In the genomic region with DNA sequence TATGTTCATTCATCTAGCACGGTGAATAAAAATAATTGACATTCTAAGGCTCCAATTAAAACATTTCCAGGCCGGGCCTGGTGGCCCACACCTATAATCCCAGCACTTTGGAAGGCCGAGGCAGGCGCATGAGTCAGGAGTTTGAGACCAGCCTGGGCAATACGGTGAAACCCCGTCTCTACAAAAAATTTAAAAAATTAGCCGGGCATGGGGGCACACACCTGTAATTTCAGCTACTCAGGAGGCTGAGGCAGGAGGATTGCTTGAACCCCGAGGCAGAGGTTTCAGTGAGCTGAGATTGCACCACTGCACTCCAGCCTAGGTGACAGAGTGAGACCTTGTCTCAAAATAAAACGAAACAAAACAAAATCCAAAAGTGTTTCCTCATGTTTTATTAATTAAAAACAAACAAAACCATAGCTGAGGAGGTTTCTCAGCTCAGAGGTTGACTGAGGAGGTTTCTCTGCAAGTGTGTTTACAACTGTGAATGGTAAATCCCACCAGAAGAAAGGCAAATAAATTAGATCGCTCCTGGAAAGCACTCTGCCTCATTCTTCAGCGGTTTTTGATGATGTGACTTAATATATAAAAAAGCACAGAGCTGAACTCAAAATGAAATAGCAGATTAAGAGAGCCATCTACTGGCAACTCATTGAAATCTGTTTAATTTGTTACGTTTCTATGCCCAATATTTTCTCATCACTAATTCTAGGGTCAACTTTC, we compare ENCODE assay signal across 8 cellular contexts. TPM values are rescaled to one million over a fixed set of nuclear protein-coding genes. Genes with fewer than 3 reads are reported as not detected.
DNase-seq lines count a peak whose midpoint lies in the region; ATAC-seq and TF ChIP-seq lines count a peak whose summit lies in the region.

No MANE protein-coding gene starts in this region.

- H3K9me3 Mint-ChIP-seq in osteocyte (ENCODE audit: unreplicated experiment) = peaks cover 20% of the 10 kb centered on the region

- H3K27ac Mint-ChIP-seq in osteocyte (ENCODE audit: unreplicated experiment) = peak overlapping the region; percentile 27

- intact Hi-C loops in esophagus squamous epithelium (cut with DNase I) = loop anchor here (5.0 kb wide), 1 partner anchor 239 kb away; no protein-coding TSS in a partner anchor

- H3K9me3 ChIP-seq in RWPE2 (ENCODE audit: severe bottlenecking) (peaks cover 2% of the 10 kb centered on the region), esophagus squamous epithelium (no peaks in the 10 kb centered on the region)

- no peak overlapping the region for H3K4me3 ChIP-seq in RWPE2 (ENCODE audit: severe bottlenecking)
- peak overlapping the region in 1 of 4 donors; percentile 21 for H3K4me3 ChIP-seq in esophagus squamous epithelium

- WGBS in esophagus squamous epithelium, 2 donors = 51 to 57% methylated on average over 12 of the region's 12 CpGs

- TF ChIP-seq POLR2A in esophagus squamous epithelium (IDR thresholded peaks at IDR 0.05) = no peak

- peaks cover 19% of the 10 kb centered on the region for H3K4me1 Mint-ChIP-seq in osteocyte (ENCODE audit: unreplicated experiment)

- H3K4me1 ChIP-seq in RWPE2 (ENCODE audit: insufficient read depth, poor library complexity, severe bottlenecking) (no peaks in the 10 kb centered on the region), esophagus squamous epithelium (no peaks in the 10 kb centered on the region)

- no peaks in the 10 kb centered on the region for H3K27me3 ChIP-seq in RWPE2 (ENCODE audit: insufficient read depth, poor library complexity, severe bottlenecking)
- H3K27me3 ChIP-seq in esophagus squamous epithelium = no peaks in the 10 kb centered on the region

- H3K27me3 Mint-ChIP-seq in osteocyte (ENCODE audit: unreplicated experiment) = no peaks in the 10 kb centered on the region

- H3K36me3 Mint-ChIP-seq in osteocyte (ENCODE audit: unreplicated experiment) = peaks cover 3% of the 10 kb centered on the region

- DNase-seq in EH (ENCODE audit: low read depth) (peak; percentile 69), Kasumi-1 (lab: John Stamatoyannopoulos, UW) (peak; percentile 59 to 75), RWPE2 (ENCODE audit: low spot score) (no peak), esophagus squamous epithelium (lab: John Stamatoyannopoulos, UW) (no peak), osteocyte (ENCODE audit: extremely low spot score, unreplicated experiment) (no peak)
- no peak for DNase-seq in activated CD8-positive, alpha-beta memory T cell treated with anti-CD3 and anti-CD28 coated beads, Interleukin-2, amount 50 U/mL, for 48 hours

- no peaks in the 10 kb centered on the region for H3K36me3 ChIP-seq in RWPE2 (ENCODE audit: low read depth)
- H3K36me3 ChIP-seq in esophagus squamous epithelium = no peaks in the 10 kb centered on the region

- H3K27ac ChIP-seq in RWPE2 (ENCODE audit: poor library complexity, severe bottlenecking) (no peak overlapping the region), esophagus squamous epithelium (no peak overlapping the region)

- peak overlapping the region; percentile 60 for H3K4me3 Mint-ChIP-seq in osteocyte (ENCODE audit: unreplicated experiment)

- peak; percentile 88 for TF ChIP-seq CTCF in RWPE2 (IDR thresholded peaks at IDR 0.05; ENCODE audit: poor library complexity, severe bottlenecking)
- TF ChIP-seq CTCF in esophagus squamous epithelium (IDR thresholded peaks at IDR 0.05) = peak; percentile 23 to 66 (median 45)
- peak; percentile 74 for TF ChIP-seq CTCF in osteocyte (IDR thresholded peaks at IDR 0.05)

- no peak for ATAC-seq in RWPE2 (ENCODE audit: low read depth)
- no peak for ATAC-seq in GM21717 (IDR thresholded peaks at IDR 0.05; ENCODE audit: unreplicated experiment)
- no peak for ATAC-seq in GM21515 (IDR thresholded peaks at IDR 0.05; ENCODE audit: unreplicated experiment)

RNA-seq across cellular contexts. Expression of a gene that starts 37.7 kb away (rescaled TPM):
- total RNA-seq in esophagus squamous epithelium (1 to 10 TPM in 3 of 4 donors, under 1 TPM in 1; 0.95 to 7.5 (median 5.7) TPM), osteocyte (6.6 and 10.5 TPM in 2 replicates)

RNA-seq across cellular contexts. Expression of a gene that starts 58.1 kb away (rescaled TPM):
- total RNA-seq in esophagus squamous epithelium (10 to 100 TPM in 3 of 4 donors, 1 to 10 TPM in 1; 7.8 to 56.5 (median 19.1) TPM), osteocyte (81.8 and 95.7 TPM in 2 replicates)

Comparison
In these comparisons a context has a peak if more than half of its experiments do, and no peak if none do; other contexts are left out.
1. DNase-seq: peak in EH (single experiment) and Kasumi-1 (2 of 2); none in RWPE2 (single experiment), esophagus squamous epithelium (single experiment), osteocyte (single experiment) and activated CD8-positive, alpha-beta memory T cell treated with anti-CD3 and anti-CD28 coated beads, Interleukin-2, amount 50 U/mL, for 48 hours (single experiment).
2. Peak in every context shown above with its lines, with median percentiles within 50 percentile points of each other: CTCF ChIP-seq.